13 cellular contexts compared by ENCODE assay signal in the genomic region with DNA sequence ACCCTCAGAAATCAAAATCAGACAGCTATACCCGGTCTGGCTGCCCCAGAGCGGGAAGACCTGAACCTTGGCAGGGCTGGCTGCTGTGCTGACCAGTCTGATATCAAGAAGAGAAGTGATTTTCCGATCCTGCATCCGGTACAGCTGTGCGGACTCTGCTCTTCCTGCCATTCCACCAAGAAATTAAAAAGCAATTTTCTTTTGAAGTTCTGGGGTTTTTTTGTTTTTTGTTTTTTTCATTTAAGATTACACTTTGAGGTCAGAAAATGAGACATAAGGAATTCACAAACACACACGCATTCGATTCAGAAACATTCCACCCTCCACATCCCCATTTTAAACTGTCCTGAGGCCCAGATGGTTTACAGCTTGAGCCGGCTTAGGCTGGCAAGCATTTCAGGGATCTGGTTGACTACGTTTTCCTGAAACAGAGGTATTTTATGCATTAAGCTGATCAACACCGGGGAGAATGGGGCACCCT.
DNase-seq lines count a peak whose midpoint lies in the region; ATAC-seq, FAIRE-seq and TF ChIP-seq lines count a peak whose summit lies in the region.
"Had no signal": no experiment of that assay in that cellular context is flagged by ENCODE, and none has a peak within 500 bp of the region (broad histone marks: within the 10 kb centered on the region; RNA-seq: fewer than 3 reads in every experiment).

No MANE protein-coding gene starts in this region.

- H3K36me3 Mint-ChIP-seq in activated CD8-positive, alpha-beta memory T cell treated with anti-CD3 and anti-CD28 coated beads, Interleukin-2, amount 10 ng/mL, durations not matched to agents 7 days and 5 days: no peaks in the 10 kb centered on the region

- no peak overlapping the region for H3K27ac Mint-ChIP-seq in activated CD8-positive, alpha-beta memory T cell treated with anti-CD3 and anti-CD28 coated beads, Interleukin-2, amount 10 ng/mL, durations not matched to agents 7 days and 5 days

- H3K27me3 ChIP-seq in Peyer's patch: no peaks in the 10 kb centered on the region
- no peaks in the 10 kb centered on the region for H3K27me3 ChIP-seq in fibroblast of lung (ENCODE audit: control insufficient read depth, insufficient read depth, low read length)
- no peaks in the 10 kb centered on the region for H3K27me3 ChIP-seq in trophoblast cell (ENCODE audit: insufficient read depth, low read length)

- peak overlapping the region; percentile 60 for H4K8ac ChIP-seq in trophoblast cell (ENCODE audit: low read depth, low read length)

- no peaks in the 10 kb centered on the region for H3K9me3 Mint-ChIP-seq in activated CD8-positive, alpha-beta memory T cell treated with anti-CD3 and anti-CD28 coated beads, Interleukin-2, amount 10 ng/mL, durations not matched to agents 7 days and 5 days (ENCODE audit: low read depth)

- H2BK12ac ChIP-seq in trophoblast cell (ENCODE audit: low read length): peak overlapping the region; percentile 90

- H4K91ac ChIP-seq in trophoblast cell (ENCODE audit: low read depth, low read length): peak overlapping the region; percentile 91

- no peak for TF ChIP-seq RAD21 in A549 (conservative IDR thresholded peaks at IDR 0.05 in 1 of 2, IDR thresholded peaks at IDR 0.05 in 1 of 2)

- CTCF ChIA-PET in A549 (lab: Yijun Ruan, JAX): interaction anchor here (1.1 to 3.1 kb wide), 6 partner anchors 11 to 314 kb away, joined by 3 to 12 read pairs (median 4); no protein-coding TSS in a partner anchor
- CTCF ChIA-PET in activated CD8-positive, alpha-beta memory T cell treated with anti-CD3 and anti-CD28 coated beads, Interleukin-2, amount 10 ng/mL, durations not matched to agents 7 days and 5 days (lab: Charles Lee): no interaction called here

- no peaks in the 10 kb centered on the region for H4K20me1 ChIP-seq in fibroblast of lung (ENCODE audit: control insufficient read depth, extremely low read depth, insufficient read depth, low read length)

- no peak overlapping the region for H3K4ac ChIP-seq in trophoblast cell (ENCODE audit: low read depth, low read length)

- H2AFZ ChIP-seq in fibroblast of lung (ENCODE audit: low read length): no peak overlapping the region
- H2AFZ ChIP-seq in trophoblast cell (ENCODE audit: insufficient read depth, low read length, poor library complexity): peak overlapping the region; percentile 40

- peaks cover 47% of the 10 kb centered on the region for H3K79me1 ChIP-seq in trophoblast cell (ENCODE audit: low read length)

- H3K4me1 ChIP-seq in A549: peaks cover 42% of the 10 kb centered on the region
- H3K4me1 ChIP-seq in Peyer's patch: peaks cover 0 to 5% (median 0%) of the 10 kb centered on the region in 4 donors
- peaks cover 39% of the 10 kb centered on the region for H3K4me1 ChIP-seq in fibroblast of lung (ENCODE audit: control insufficient read depth, extremely low read depth, insufficient read depth, low read length)
- H3K4me1 ChIP-seq in trophoblast cell (ENCODE audit: control insufficient read depth in 1 of 2, insufficient read depth in 2 of 2, low read length in 2 of 2): peaks cover 6 to 15% of the 10 kb centered on the region in 2 experiments

- TF ChIP-seq EP300 in A549 (IDR thresholded peaks at IDR 0.05): no peak

- POLR2A ChIA-PET in A549 (lab: Yijun Ruan, JAX): interaction anchor here (1.0 kb wide), 1 partner anchor 34 kb away, joined by 4 read pairs; no protein-coding TSS in a partner anchor

- H3K4me3 ChIP-seq in A549 (no peak overlapping the region), Peyer's patch (no peak overlapping the region), fibroblast of lung (replicated peaks in 1 of 4; ENCODE audit: control extremely low read depth in 1 of 4, insufficient read depth in 1 of 4, low read depth in 3 of 4, low read length in 4 of 4) (peak overlapping the region in 1 of 4 experiments; percentile 0), trophoblast cell (ENCODE audit: low read depth, low read length) (no peak overlapping the region)
- H3K4me3 ChIP-seq: mucosa of descending colon, spleen had no signal

- H3K9me3 ChIP-seq in A549: no peaks in the 10 kb centered on the region
- no peaks in the 10 kb centered on the region for H3K9me3 ChIP-seq in Peyer's patch
- no peaks in the 10 kb centered on the region for H3K9me3 ChIP-seq in fibroblast of lung (ENCODE audit: control insufficient read depth, insufficient read depth, low read depth, low read length)
- H3K9me3 ChIP-seq in trophoblast cell (ENCODE audit: insufficient read depth, low read depth, low read length): no peaks in the 10 kb centered on the region
- H3K9me3 ChIP-seq: mucosa of descending colon, spleen had no signal

- H3K79me2 ChIP-seq in fibroblast of lung (ENCODE audit: control insufficient read depth, insufficient read depth, low read length) (no peaks in the 10 kb centered on the region), trophoblast cell (ENCODE audit: control insufficient read depth, insufficient read depth, low read length, poor library complexity) (peaks cover 2% of the 10 kb centered on the region)

- peak overlapping the region; percentile 17 for H3K9ac ChIP-seq in fibroblast of lung (ENCODE audit: insufficient read depth, low read length)
- H3K9ac ChIP-seq in trophoblast cell (ENCODE audit: low read length): no peak overlapping the region

- H3K27ac ChIP-seq in A549 (peak overlapping the region; percentile 44 to 65; a peak in 4 of 6 replicates), Peyer's patch (peak overlapping the region; percentile 25 to 62 (median 38)), fibroblast of lung (ENCODE audit: insufficient read depth, low read length) (peak overlapping the region; percentile 81), trophoblast cell (ENCODE audit: low read depth, low read length) (peak overlapping the region; percentile 42)

- no peak for FAIRE-seq in A549 (lab: Jason Lieb, UNC)

- peak overlapping the region; percentile 83 for H3K14ac ChIP-seq in trophoblast cell (ENCODE audit: low read length)

- TF ChIP-seq POLR2A in A549 (IDR thresholded peaks at IDR 0.05; ENCODE audit: low read length) (no peak), Peyer's patch (IDR thresholded peaks at IDR 0.05) (no peak), GM18505 (IDR thresholded peaks at IDR 0.05; ENCODE audit: borderline replicate concordance, extremely low read depth, insufficient read depth, insufficient read length) (no peak)

- H2AK5ac ChIP-seq in trophoblast cell (ENCODE audit: low read length): peak overlapping the region; percentile 89

- H3K36me3 ChIP-seq in Peyer's patch (no peaks in the 10 kb centered on the region), fibroblast of lung (ENCODE audit: control insufficient read depth, insufficient read depth, low read length) (no peaks in the 10 kb centered on the region), trophoblast cell (ENCODE audit: control insufficient read depth in 1 of 2, insufficient read depth in 2 of 2, low read length in 2 of 2) (no peaks in the 10 kb centered on the region)
- H3K36me3 ChIP-seq: spleen had no signal

- no peak overlapping the region for H3K23ac ChIP-seq in trophoblast cell (ENCODE audit: low read length)

- H2BK120ac ChIP-seq in trophoblast cell (ENCODE audit: insufficient read depth, low read length, poor library complexity): peak overlapping the region; percentile 93

- no peak overlapping the region for H3K4me3 Mint-ChIP-seq in activated CD8-positive, alpha-beta memory T cell treated with anti-CD3 and anti-CD28 coated beads, Interleukin-2, amount 10 ng/mL, durations not matched to agents 7 days and 5 days

- H3K4me1 Mint-ChIP-seq in activated CD8-positive, alpha-beta memory T cell treated with anti-CD3 and anti-CD28 coated beads, Interleukin-2, amount 10 ng/mL, durations not matched to agents 7 days and 5 days: no peaks in the 10 kb centered on the region

- no peak for DNase-seq in A549 (ENCODE audit: low read depth in 1 of 2, low spot score in 1 of 2)
- DNase-seq in Peyer's patch: no peak
- DNase-seq in fibroblast of lung (ENCODE audit: low read depth in 2 of 2): peak; percentile 55 to 74
- DNase-seq in trophoblast cell: no peak
- DNase-seq in activated CD8-positive, alpha-beta memory T cell treated with anti-CD3 and anti-CD28 coated beads, Interleukin-2, amount 10 ng/mL, durations not matched to agents 7 days and 5 days: no peak
- DNase-seq: activated naive CD4-positive, alpha-beta T cell treated with Interleukin-2 at 50 U/mL for 16 hours; mucosa of descending colon; NCI-H1092; NCI-H526 treated with DMSO at 0.1 percent for 48 hours; spleen had no signal

- no peak for ATAC-seq in A549
- no peak for ATAC-seq in HG03039 (IDR thresholded peaks at IDR 0.05; ENCODE audit: unreplicated experiment)
- ATAC-seq in activated CD8-positive, alpha-beta memory T cell treated with anti-CD3 and anti-CD28 coated beads, Interleukin-2, amount 10 ng/mL, durations not matched to agents 7 days and 5 days: no peak
- ATAC-seq in GM18505 (IDR thresholded peaks at IDR 0.05; ENCODE audit: unreplicated experiment): no peak
- no peak for ATAC-seq in GM19467 (IDR thresholded peaks at IDR 0.05; ENCODE audit: unreplicated experiment)
- ATAC-seq: mucosa of descending colon had no signal

- TF ChIP-seq CTCF in A549 (IDR thresholded peaks at IDR 0.05): no peak
- no peak for TF ChIP-seq CTCF in Peyer's patch (IDR thresholded peaks at IDR 0.05)
- TF ChIP-seq CTCF in fibroblast of lung (conservative IDR thresholded peaks at IDR 0.05 in 1 of 2, IDR thresholded peaks at IDR 0.05 in 1 of 2; ENCODE audit: low read depth in 1 of 2, low read length in 2 of 2): no peak

- no peak overlapping the region for H4K12ac ChIP-seq in trophoblast cell (ENCODE audit: low read depth, low read length)

- WGBS in A549 (ENCODE audit: missing lambda C conversion rate): 90% methylated on average over 10 of the region's 10 CpGs
- WGBS in trophoblast cell (ENCODE audit: extremely low coverage, insufficient coverage, insufficient read length): no CpG with 5 or more reads among the region's 10 CpGs

- H3K27me3 Mint-ChIP-seq in activated CD8-positive, alpha-beta memory T cell treated with anti-CD3 and anti-CD28 coated beads, Interleukin-2, amount 10 ng/mL, durations not matched to agents 7 days and 5 days: peaks cover 32% of the 10 kb centered on the region

- no peak overlapping the region for H3K18ac ChIP-seq in trophoblast cell (ENCODE audit: low read length)

- H2BK5ac ChIP-seq in trophoblast cell (ENCODE audit: low read depth, low read length, poor library complexity): peak overlapping the region; percentile 86

- H3K4me2 ChIP-seq in A549 (no peak overlapping the region), fibroblast of lung (ENCODE audit: extremely low read depth, insufficient read depth, low read length) (peak overlapping the region; percentile 21), trophoblast cell (ENCODE audit: low read length) (no peak overlapping the region)

TF ChIP-seq in A549, 52 proteins besides CTCF, POLR2A, EP300 and RAD21 (continues in another document):
- TF ChIP-seq, protein P1, sequence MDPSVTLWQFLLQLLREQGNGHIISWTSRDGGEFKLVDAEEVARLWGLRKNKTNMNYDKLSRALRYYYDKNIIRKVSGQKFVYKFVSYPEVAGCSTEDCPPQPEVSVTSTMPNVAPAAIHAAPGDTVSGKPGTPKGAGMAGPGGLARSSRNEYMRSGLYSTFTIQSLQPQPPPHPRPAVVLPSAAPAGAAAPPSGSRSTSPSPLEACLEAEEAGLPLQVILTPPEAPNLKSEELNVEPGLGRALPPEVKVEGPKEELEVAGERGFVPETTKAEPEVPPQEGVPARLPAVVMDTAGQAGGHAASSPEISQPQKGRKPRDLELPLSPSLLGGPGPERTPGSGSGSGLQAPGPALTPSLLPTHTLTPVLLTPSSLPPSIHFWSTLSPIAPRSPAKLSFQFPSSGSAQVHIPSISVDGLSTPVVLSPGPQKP (IDR thresholded peaks at IDR 0.05; ENCODE audit: low read depth, low read length): no peak

Comparison
In these comparisons a context has a peak if more than half of its experiments do, and no peak if none do; other contexts are left out.
1. DNase-seq: peak in fibroblast of lung (2 of 2); none in A549 (0 of 2), Peyer's patch (0 of 3), trophoblast cell (0 of 2) and activated CD8-positive, alpha-beta memory T cell treated with anti-CD3 and anti-CD28 coated beads, Interleukin-2, amount 10 ng/mL, durations not matched to agents 7 days and 5 days (single experiment).
2. Peak in every context shown above with its lines, with median percentiles within 50 percentile points of each other: H3K27ac ChIP-seq.